10 cellular contexts compared by ENCODE assay signal in the genomic region with DNA sequence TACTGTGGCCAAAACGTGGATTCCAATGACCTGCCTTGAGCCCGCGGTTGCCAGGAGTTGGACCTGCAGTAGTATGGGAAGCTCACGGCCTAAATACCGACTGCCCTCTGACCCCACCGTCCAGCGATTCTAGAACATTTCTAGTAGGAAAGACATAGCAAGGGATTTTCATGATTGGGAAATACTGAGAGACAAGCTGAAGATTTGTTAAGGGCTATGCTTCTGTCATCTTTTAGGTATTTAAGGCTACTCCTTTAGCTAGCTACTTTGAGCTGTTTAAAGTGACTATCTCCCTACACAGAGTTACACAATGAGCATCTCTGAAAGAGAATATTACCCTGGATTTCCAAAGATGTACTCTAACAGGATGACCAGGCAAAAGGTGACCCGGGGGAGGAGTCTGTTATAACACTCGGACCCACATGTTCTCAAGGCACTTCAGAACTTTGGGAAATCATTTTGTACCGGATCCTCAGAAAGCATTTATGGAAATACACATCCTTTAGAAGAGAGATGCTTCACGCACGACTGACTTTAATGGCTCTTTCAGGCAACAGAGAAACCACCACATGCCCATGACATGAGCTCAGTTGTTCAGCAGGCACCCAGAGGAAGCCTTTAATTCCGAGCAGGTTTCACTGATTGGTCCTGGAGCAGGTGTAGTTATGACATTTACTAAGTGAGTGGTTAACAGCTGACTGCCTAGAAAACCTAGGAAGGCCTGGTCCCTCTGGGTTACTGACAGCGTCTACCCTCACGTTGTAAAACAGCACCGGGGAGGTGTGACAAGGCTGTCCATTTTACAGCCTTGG. TPM values are rescaled to one million over a fixed set of nuclear protein-coding genes. Genes with fewer than 3 reads are reported as not detected.
DNase-seq lines count a peak whose midpoint lies in the region; ATAC-seq and TF ChIP-seq lines count a peak whose summit lies in the region.
"Had no signal": no experiment of that assay in that cellular context is flagged by ENCODE, and none has a peak within 500 bp of the region (broad histone marks: within the 10 kb centered on the region; RNA-seq: fewer than 3 reads in every experiment).

No MANE protein-coding gene starts in this region.

- DNase-seq in activated naive CD8-positive, alpha-beta T cell treated with anti-CD3 and anti-CD28 coated beads, Interleukin-2, amount 50 U/mL, for 24 hours: no peak
- DNase-seq in SJCRH30: peak; percentile 59 to 67
- DNase-seq in hepatocyte (ENCODE audit: low spot score): no peak
- DNase-seq in thyroid gland: peak; percentile 46
- DNase-seq in NCI-H1092 treated with DMSO at 0.1 percent for 48 hours (lab: John Stamatoyannopoulos, UW): no peak
- no peak for DNase-seq in mucosa of gallbladder (ENCODE audit: low spot score)
- DNase-seq: immature natural killer cell, NCI-H1105 treated with DMSO at 0.1 percent for 48 hours had no signal

- H3K27me3 ChIP-seq in SJCRH30: no peaks in the 10 kb centered on the region
- no peaks in the 10 kb centered on the region for H3K27me3 ChIP-seq in hepatocyte
- no peaks in the 10 kb centered on the region for H3K27me3 ChIP-seq in thyroid gland

- H3K9me2 ChIP-seq in hepatocyte (replicated peaks; ENCODE audit: insufficient read depth): no peaks in the 10 kb centered on the region

- ATAC-seq in activated naive CD8-positive, alpha-beta T cell treated with anti-CD3 and anti-CD28 coated beads, Interleukin-2, amount 50 U/mL, for 24 hours: no peak
- ATAC-seq in GM21529 (IDR thresholded peaks at IDR 0.05; ENCODE audit: unreplicated experiment): no peak

- peak overlapping the region; percentile 58 for H3K27ac ChIP-seq in SJCRH30
- peak overlapping the region; percentile 26 for H3K27ac ChIP-seq in hepatocyte
- peak overlapping the region; percentile 30 to 68 (median 40) for H3K27ac ChIP-seq in thyroid gland

- H3K27ac Mint-ChIP-seq in activated naive CD8-positive, alpha-beta T cell: peak overlapping the region; percentile 10
- H3K27ac Mint-ChIP-seq in activated naive CD8-positive, alpha-beta T cell treated with anti-CD3 and anti-CD28 coated beads, Interleukin-2, amount 50 U/mL, for 24 hours: no peak overlapping the region

- H3K36me3 Mint-ChIP-seq in activated naive CD8-positive, alpha-beta T cell: peaks cover 7% of the 10 kb centered on the region
- peaks cover 36% of the 10 kb centered on the region for H3K36me3 Mint-ChIP-seq in activated naive CD8-positive, alpha-beta T cell treated with anti-CD3 and anti-CD28 coated beads, Interleukin-2, amount 50 U/mL, for 24 hours (ENCODE audit: low read depth)

- peaks cover 76% of the 10 kb centered on the region for H3K79me2 ChIP-seq in hepatocyte

- no peaks in the 10 kb centered on the region for H3K9me3 ChIP-seq in SJCRH30 (replicated peaks)
- H3K9me3 ChIP-seq in hepatocyte (ENCODE audit: low read depth): no peaks in the 10 kb centered on the region
- H3K9me3 ChIP-seq in thyroid gland: no peaks in the 10 kb centered on the region

- H2AFZ ChIP-seq in hepatocyte: no peak overlapping the region

- H3K36me3 ChIP-seq in SJCRH30 (peaks cover 31% of the 10 kb centered on the region), hepatocyte (replicated peaks; ENCODE audit: insufficient read depth, low read depth) (no peaks in the 10 kb centered on the region), thyroid gland (peaks cover 9 to 11% of the 10 kb centered on the region in 2 donors)

- H3K4me3 Mint-ChIP-seq in activated naive CD8-positive, alpha-beta T cell: peak overlapping the region; percentile 35
- no peak overlapping the region for H3K4me3 Mint-ChIP-seq in activated naive CD8-positive, alpha-beta T cell treated with anti-CD3 and anti-CD28 coated beads, Interleukin-2, amount 50 U/mL, for 24 hours

- no peaks in the 10 kb centered on the region for H3K27me3 Mint-ChIP-seq in activated naive CD8-positive, alpha-beta T cell
- no peaks in the 10 kb centered on the region for H3K27me3 Mint-ChIP-seq in activated naive CD8-positive, alpha-beta T cell treated with anti-CD3 and anti-CD28 coated beads, Interleukin-2, amount 50 U/mL, for 24 hours

- no peaks in the 10 kb centered on the region for H3K9me3 Mint-ChIP-seq in activated naive CD8-positive, alpha-beta T cell (ENCODE audit: low read depth)
- H3K9me3 Mint-ChIP-seq in activated naive CD8-positive, alpha-beta T cell treated with anti-CD3 and anti-CD28 coated beads, Interleukin-2, amount 50 U/mL, for 24 hours: no peaks in the 10 kb centered on the region
- H3K9me3 Mint-ChIP-seq: immature natural killer cell had no signal

- H3K4me2 ChIP-seq in hepatocyte: no peak overlapping the region

- intact Hi-C loops in thyroid gland (cut with DNase I): no loop called here

- peaks cover 14% of the 10 kb centered on the region for H3K4me1 ChIP-seq in SJCRH30
- H3K4me1 ChIP-seq in hepatocyte (ENCODE audit: insufficient read depth): peaks cover 12% of the 10 kb centered on the region
- peaks cover 44 to 68% of the 10 kb centered on the region in 2 donors for H3K4me1 ChIP-seq in thyroid gland

- peak in 1 of 2 donors; percentile 14 for TF ChIP-seq POLR2A in thyroid gland (IDR thresholded peaks at IDR 0.05)

- peaks cover 35% of the 10 kb centered on the region for H4K20me1 ChIP-seq in hepatocyte (ENCODE audit: insufficient read depth, poor library complexity, severe bottlenecking)

- peaks cover 55% of the 10 kb centered on the region for H3K4me1 Mint-ChIP-seq in activated naive CD8-positive, alpha-beta T cell (ENCODE audit: low read depth)
- H3K4me1 Mint-ChIP-seq in activated naive CD8-positive, alpha-beta T cell treated with anti-CD3 and anti-CD28 coated beads, Interleukin-2, amount 50 U/mL, for 24 hours: peaks cover 47% of the 10 kb centered on the region

- 89% methylated on average over 16 of the region's 16 CpGs for WGBS in hepatocyte (ENCODE audit: low lambda C conversion rate, missing lambda C conversion rate)
- 72% methylated on average over 16 of the region's 16 CpGs for WGBS in thyroid gland, 2 donors

- TF ChIP-seq CTCF in hepatocyte (IDR thresholded peaks at IDR 0.05; ENCODE audit: poor library complexity) (no peak), thyroid gland (IDR thresholded peaks at IDR 0.05) (no peak)

- H3K4me3 ChIP-seq in SJCRH30 (no peak overlapping the region), hepatocyte (no peak overlapping the region), thyroid gland (replicated peaks in 1 of 3) (no peak overlapping the region)

RNA-seq across cellular contexts. Expression of a gene that starts 4.2 kb away (rescaled TPM):
- 43.7 and 45.9 TPM in 2 replicates for total RNA-seq in SJCRH30 (2014; rRNA removed; shearing (Covaris generic))
- total RNA-seq in hepatocyte: 25.8 and 27.4 TPM in 2 replicates
- polyA plus RNA-seq in hepatocyte: 11.7 and 13.9 TPM in 2 replicates
- 10 to 100 TPM; 39.4 to 77.5 (median 44.4) TPM for total RNA-seq in thyroid gland
- 24.2 TPM for total RNA-seq in mucosa of gallbladder

RNA-seq across cellular contexts. Expression of a gene that starts 4.5 kb away (rescaled TPM):
- 43.0 and 47.2 TPM in 2 replicates for total RNA-seq in SJCRH30 (2014; rRNA removed; shearing (Covaris generic))
- total RNA-seq in hepatocyte (58.7 and 59.1 TPM in 2 replicates), thyroid gland (10 to 100 TPM; 25.9 to 50.4 (median 33.6) TPM), mucosa of gallbladder (33.7 TPM)
- 68.2 and 71.5 TPM in 2 replicates for polyA plus RNA-seq in hepatocyte

RNA-seq across cellular contexts. Expression of a gene that starts 29.3 kb away (rescaled TPM):
- 18.1 and 18.7 TPM in 2 replicates for total RNA-seq in SJCRH30 (2014; rRNA removed; shearing (Covaris generic))
- total RNA-seq in hepatocyte (8.2 and 8.9 TPM in 2 replicates), thyroid gland (10 to 100 TPM; 14.9 to 24.4 (median 21.3) TPM), mucosa of gallbladder (13.5 TPM)
- polyA plus RNA-seq in hepatocyte: 13.2 and 15.0 TPM in 2 replicates

RNA-seq across cellular contexts. Expression of a gene that starts 35.6 kb away (rescaled TPM):
- total RNA-seq in SJCRH30 (2014; rRNA removed; shearing (Covaris generic)): 66.4 and 84.4 TPM in 2 replicates
- 523 and 682 TPM in 2 replicates for total RNA-seq in hepatocyte
- 2,788 and 2,829 TPM in 2 replicates for polyA plus RNA-seq in hepatocyte
- 100 to 1,000 TPM; 190 to 373 (median 266) TPM for total RNA-seq in thyroid gland
- 424 TPM for total RNA-seq in mucosa of gallbladder

Comparison
In these comparisons a context has a peak if more than half of its experiments do, and no peak if none do; other contexts are left out.
1. DNase-seq: peak in SJCRH30 (2 of 2) and thyroid gland (2 of 2); none in activated naive CD8-positive, alpha-beta T cell treated with anti-CD3 and anti-CD28 coated beads, Interleukin-2, amount 50 U/mL, for 24 hours (single experiment), hepatocyte (single experiment), NCI-H1092 treated with DMSO at 0.1 percent for 48 hours (single experiment) and mucosa of gallbladder (single experiment).
2. Peak in every context shown above with its lines, with median percentiles within 50 percentile points of each other: H3K27ac ChIP-seq.